Comparison of ENCODE assay signal across 21 cellular contexts in the genomic region with DNA sequence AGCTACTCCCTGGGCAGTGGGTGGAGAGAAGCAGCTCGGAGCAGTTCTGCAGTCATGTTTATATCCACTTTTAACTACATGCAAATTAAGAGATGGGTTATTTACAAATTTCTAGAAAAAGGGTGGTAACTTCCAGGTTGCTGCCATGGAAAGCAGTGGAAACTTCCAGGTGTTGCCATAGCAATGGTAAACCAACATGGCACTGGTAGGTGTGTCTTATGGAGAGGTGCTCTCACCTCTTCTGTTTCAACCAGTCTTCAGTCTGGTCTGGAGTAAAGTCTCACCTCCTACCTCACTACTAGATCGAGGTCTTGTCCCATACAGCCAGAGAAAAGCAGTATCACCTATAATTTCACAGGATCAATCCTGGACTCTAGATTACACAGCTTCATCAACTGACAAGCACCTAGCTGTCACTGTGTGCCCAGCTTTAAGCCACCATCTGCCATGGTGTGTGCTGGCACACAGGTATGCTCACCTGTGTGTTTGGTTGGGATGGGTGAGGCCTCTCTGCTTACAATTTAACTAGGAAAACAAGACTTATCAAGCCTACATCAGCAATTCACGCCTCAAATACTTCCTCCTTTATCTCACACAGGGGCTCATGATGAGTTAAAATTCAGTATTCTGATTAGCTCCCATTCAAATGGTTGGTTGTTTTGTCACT.
DNase-seq lines count a peak whose midpoint lies in the region; ATAC-seq, FAIRE-seq and TF ChIP-seq lines count a peak whose summit lies in the region.
"Had no signal": no experiment of that assay in that cellular context is flagged by ENCODE, and none has a peak within 500 bp of the region (broad histone marks: within the 10 kb centered on the region; RNA-seq: fewer than 3 reads in every experiment).

No MANE protein-coding gene starts in this region.

- CTCF ChIA-PET in HepG2 (lab: Yijun Ruan, JAX; ENCODE audit: low intra/inter-chr PET ratio, low total read pairs), result no interaction called here

- in situ Hi-C loops in HepG2 (cut with HindIII; ENCODE audit: extremely low pct_ligation_motif_present, low pct_unique_long_range_greater_than_20kb), result no loop called here

- TF ChIP-seq CTCF in HepG2 (CRISPR knock-in tag; IDR thresholded peaks at IDR 0.05) (no peak), right lobe of liver (IDR thresholded peaks at IDR 0.05) (no peak), colonic mucosa (IDR thresholded peaks at IDR 0.05) (no peak)

- H4K20me1 ChIP-seq in HepG2 (ENCODE audit: insufficient read depth, low read length), result no peaks in the 10 kb centered on the region

- no peak for FAIRE-seq in HepG2 (lab: Jason Lieb, UNC)
- peak; percentile 30 for FAIRE-seq in urothelium cell line (lab: Jason Lieb, UNC)
- FAIRE-seq in frontal cortex (lab: Jason Lieb, UNC), result no peak
- FAIRE-seq: A204.1 had no signal

- no peaks in the 10 kb centered on the region for H3K79me2 ChIP-seq in HepG2 (ENCODE audit: insufficient read depth, low read length)

- H3K27ac ChIP-seq in HepG2 (ENCODE audit: extremely low read length, insufficient read depth, low read length) (no peak overlapping the region), right lobe of liver (no peak overlapping the region), colonic mucosa (peak overlapping the region; percentile 29), mucosa of rectum (ENCODE audit: low read depth in 2 of 2, low read length in 2 of 2) (peak overlapping the region; percentile 40 to 51)

- H3K36me3 ChIP-seq in HepG2 (replicated peaks in 1 of 2; ENCODE audit: control insufficient read depth in 1 of 2, insufficient read depth in 2 of 2, low read length in 2 of 2), result no peaks in the 10 kb centered on the region; a peak in 1 of 5 replicates
- no peaks in the 10 kb centered on the region for H3K36me3 ChIP-seq in right lobe of liver
- no peaks in the 10 kb centered on the region for H3K36me3 ChIP-seq in colonic mucosa
- H3K36me3 ChIP-seq in mucosa of rectum (ENCODE audit: control insufficient read depth in 2 of 2, insufficient read depth in 2 of 2, low read length in 2 of 2), result no peaks in the 10 kb centered on the region
- H3K36me3 ChIP-seq: BE2C had no signal

- TF ChIP-seq EP300 in HepG2 (IDR thresholded peaks at IDR 0.05; ENCODE audit: low read depth in 2 of 2, low read length in 2 of 2) (no peak), HepG2 (CRISPR knock-in tag; IDR thresholded peaks at IDR 0.05; ENCODE audit: borderline replicate concordance) (no peak)

- no peak for ATAC-seq in HepG2
- ATAC-seq in right lobe of liver, result no peak

- no peak for DNase-seq in HepG2 (ENCODE audit: low spot score)
- no peak for DNase-seq in right lobe of liver
- peak; percentile 51 for DNase-seq in colonic mucosa
- no peak for DNase-seq in urothelium cell line (ENCODE audit: low spot score)
- no peak for DNase-seq in occipital lobe (lab: John Stamatoyannopoulos, UW)
- no peak for DNase-seq in frontal cortex (ENCODE audit: low spot score in 2 of 2)
- no peak for DNase-seq in cortex of kidney (lab: John Stamatoyannopoulos, UW)
- DNase-seq: BE2C; CD4-positive, alpha-beta memory T cell; DND-41; H9; NCI-H1105; NCI-H2081; NCI-H2171 treated with DMSO at 0.1 percent for 48 hours; NCI-H446 treated with DMSO at 0.1 percent for 48 hours; NCI-H82; RPMI8226; SHP77 treated with DMSO at 0.1 percent for 48 hours; SK-N-SH had no signal

- H3K27me3 ChIP-seq in HepG2 (ENCODE audit: control insufficient read depth in 1 of 2, insufficient read depth in 2 of 2, low read length in 2 of 2) (no peaks in the 10 kb centered on the region), right lobe of liver (no peaks in the 10 kb centered on the region), colonic mucosa (no peaks in the 10 kb centered on the region), mucosa of rectum (ENCODE audit: control insufficient read depth in 2 of 2, insufficient read depth in 2 of 2, low read length in 2 of 2) (no peaks in the 10 kb centered on the region)
- H3K27me3 ChIP-seq: BE2C had no signal

- TF ChIP-seq POLR2A in HepG2 (IDR thresholded peaks at IDR 0.05; ENCODE audit: insufficient read depth in 1 of 2, low read depth in 2 of 2, low read length in 2 of 2) (no peak), right lobe of liver (IDR thresholded peaks at IDR 0.05) (no peak)

- H3K4me1 ChIP-seq in HepG2 (ENCODE audit: insufficient read depth, low read length) (peaks cover 68% of the 10 kb centered on the region), right lobe of liver (no peaks in the 10 kb centered on the region), colonic mucosa (no peaks in the 10 kb centered on the region), mucosa of rectum (ENCODE audit: control insufficient read depth in 2 of 2, insufficient read depth in 2 of 2, low read length in 2 of 2) (peaks cover 7 to 8% of the 10 kb centered on the region in 2 donors)
- H3K4me1 ChIP-seq: BE2C had no signal

- intact Hi-C loops in HepG2 (cut with micrococcal nuclease; ENCODE audit: unreplicated experiment), result no loop called here
- intact Hi-C loops in right lobe of liver (cut with DNase I), result no loop called here
- intact Hi-C loops in colonic mucosa (cut with DNase I), result no loop called here

- 100% methylated on average over 3 of the region's 3 CpGs for WGBS in HepG2 (ENCODE audit: low lambda C conversion rate)
- 96% methylated on average over 3 of the region's 3 CpGs for WGBS in right lobe of liver (ENCODE audit: insufficient coverage, low coverage, low lambda C conversion rate, missing lambda C conversion rate)

- no peak overlapping the region for H3K4me3 ChIP-seq in HepG2 (replicated peaks in 1 of 3; ENCODE audit: insufficient read depth in 1 of 3, low read depth in 2 of 3, low read length in 3 of 3)
- H3K4me3 ChIP-seq in right lobe of liver, result no peak overlapping the region
- H3K4me3 ChIP-seq in colonic mucosa, result no peak overlapping the region
- H3K4me3 ChIP-seq in mucosa of rectum (ENCODE audit: low read length in 2 of 2), result no peak overlapping the region

- POLR2A ChIA-PET in HepG2 (lab: Yijun Ruan, JAX), result no interaction called here

- H3K4me2 ChIP-seq in HepG2 (ENCODE audit: low read depth, low read length), result 0 out of 2 replicates have a peak overlapping the region, but pooled peaks have one; percentile 7
- H3K4me2 ChIP-seq: SK-N-SH had no signal

- H2AFZ ChIP-seq in HepG2 (ENCODE audit: low read length), result no peak overlapping the region

- no TSS peak for BruUV-seq in HepG2 (replicated peaks; lab: Mats Ljungman, UMichigan)

- no peak for TF ChIP-seq RAD21 in HepG2 (CRISPR knock-in tag; IDR thresholded peaks at IDR 0.05)

- H3K9me3 ChIP-seq in HepG2 (ENCODE audit: low read length) (no peaks in the 10 kb centered on the region), right lobe of liver (no peaks in the 10 kb centered on the region), colonic mucosa (no peaks in the 10 kb centered on the region), mucosa of rectum (ENCODE audit: control insufficient read depth in 2 of 2, low read length in 2 of 2) (no peaks in the 10 kb centered on the region)
- H3K9me3 ChIP-seq: BE2C, SK-N-SH had no signal

- H3K9ac ChIP-seq in HepG2 (ENCODE audit: insufficient read depth, low read depth, low read length) (no peak overlapping the region), colonic mucosa (ENCODE audit: low read depth in 2 of 2, low read length in 2 of 2) (no peak overlapping the region), mucosa of rectum (ENCODE audit: low read depth in 1 of 2, low read length in 2 of 2) (no peak overlapping the region)
- H3K9ac ChIP-seq: SK-N-SH had no signal

TF ChIP-seq in HepG2, 621 proteins besides CTCF, POLR2A, EP300 and RAD21:
- TF ChIP-seq ZNF572 (CRISPR knock-in tag; IDR thresholded peaks at IDR 0.05) (no peak), EED (CRISPR knock-in tag; IDR thresholded peaks at IDR 0.05) (no peak), ZNF720 (CRISPR knock-in tag; IDR thresholded peaks at IDR 0.05) (no peak)
- TF ChIP-seq, protein P1, sequence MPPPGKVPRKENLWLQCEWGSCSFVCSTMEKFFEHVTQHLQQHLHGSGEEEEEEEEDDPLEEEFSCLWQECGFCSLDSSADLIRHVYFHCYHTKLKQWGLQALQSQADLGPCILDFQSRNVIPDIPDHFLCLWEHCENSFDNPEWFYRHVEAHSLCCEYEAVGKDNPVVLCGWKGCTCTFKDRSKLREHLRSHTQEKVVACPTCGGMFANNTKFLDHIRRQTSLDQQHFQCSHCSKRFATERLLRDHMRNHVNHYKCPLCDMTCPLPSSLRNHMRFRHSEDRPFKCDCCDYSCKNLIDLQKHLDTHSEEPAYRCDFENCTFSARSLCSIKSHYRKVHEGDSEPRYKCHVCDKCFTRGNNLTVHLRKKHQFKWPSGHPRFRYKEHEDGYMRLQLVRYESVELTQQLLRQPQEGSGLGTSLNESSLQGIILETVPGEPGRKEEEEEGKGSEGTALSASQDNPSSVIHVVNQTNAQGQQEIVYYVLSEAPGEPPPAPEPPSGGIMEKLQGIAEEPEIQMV (CRISPR knock-in tag; IDR thresholded peaks at IDR 0.05; ENCODE audit: low read depth), result no peak

Comparison
In these comparisons a context has a peak if more than half of its experiments do, and no peak if none do; other contexts are left out.
1. H3K27ac ChIP-seq: peak in colonic mucosa (single experiment) and mucosa of rectum (2 of 2); none in HepG2 (single experiment) and right lobe of liver (0 of 3).